In the genomic region with DNA sequence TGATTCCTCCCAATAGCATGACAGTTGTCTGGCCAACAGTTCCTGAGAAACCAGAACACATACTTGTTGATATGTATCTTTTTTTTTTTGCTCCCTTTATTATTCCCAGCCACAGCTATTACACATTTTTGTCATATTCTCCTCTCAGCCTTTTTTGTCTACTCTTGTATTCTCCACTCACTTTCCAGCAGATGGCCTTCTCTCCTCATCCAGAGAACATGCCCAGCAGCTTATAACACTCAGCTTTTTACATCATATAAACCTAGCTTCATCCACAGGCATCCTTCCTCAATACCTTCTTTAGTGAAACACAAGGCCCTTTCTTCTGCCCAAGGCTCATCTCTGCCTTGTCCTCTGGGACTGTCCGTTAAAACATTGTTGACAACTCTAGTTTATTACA, we compare ENCODE assay signal across 11 cellular contexts.
DNase-seq lines count a peak whose midpoint lies in the region; ATAC-seq, FAIRE-seq and TF ChIP-seq lines count a peak whose summit lies in the region.
"Had no signal": no experiment of that assay in that cellular context is flagged by ENCODE, and none has a peak within 500 bp of the region (broad histone marks: within the 10 kb centered on the region; RNA-seq: fewer than 3 reads in every experiment).

No MANE protein-coding gene starts in this region.

- no peaks in the 10 kb centered on the region for H3F3A ChIP-seq in Loucy (ENCODE audit: low read depth)

- no peaks in the 10 kb centered on the region for H3K27me3 ChIP-seq in Loucy (ENCODE audit: insufficient read depth, low read length, poor library complexity, severe bottlenecking)

- no peaks in the 10 kb centered on the region for H3K36me3 ChIP-seq in Loucy (ENCODE audit: insufficient read depth, low read length)

- no peaks in the 10 kb centered on the region for H3K9me3 ChIP-seq in Loucy (ENCODE audit: insufficient read depth, low read depth, low read length)

- DNase-seq in D721Med (ENCODE audit: insufficient read length, low spot score): no peak
- peak; percentile 13 for DNase-seq in hepatic stellate cell (ENCODE audit: low spot score)
- DNase-seq in T-helper 9 cell: no peak
- no peak for DNase-seq in posterior vena cava (ENCODE audit: low spot score)
- DNase-seq: activated naive CD4-positive, alpha-beta T cell treated with anti-CD3 and anti-CD28 coated beads for 36 hours; naive thymus-derived CD4-positive, alpha-beta T cell; NCI-H2029 had no signal

- no peaks in the 10 kb centered on the region for H3K4me1 ChIP-seq in Loucy (ENCODE audit: insufficient read depth, low read length, poor library complexity, severe bottlenecking)

- H3K4me3 ChIP-seq in Loucy (ENCODE audit: low read length, poor library complexity, severe bottlenecking) (no peak overlapping the region), WI38 (ENCODE audit: low read depth, low read length) (no peak overlapping the region)

- H3K79me2 ChIP-seq in Loucy (ENCODE audit: insufficient read depth, low read length): no peaks in the 10 kb centered on the region

- no peaks in the 10 kb centered on the region for H3K9me2 ChIP-seq in Loucy (replicated peaks; ENCODE audit: low read depth, low read length)

- no peak for FAIRE-seq in D721Med (lab: Jason Lieb, UNC)

- ATAC-seq in GM19455 (IDR thresholded peaks at IDR 0.05; ENCODE audit: unreplicated experiment) (no peak), HG03039 (IDR thresholded peaks at IDR 0.05; ENCODE audit: unreplicated experiment) (no peak)
- ATAC-seq: naive thymus-derived CD4-positive, alpha-beta T cell had no signal

- H3K4me2 ChIP-seq in Loucy (ENCODE audit: low read depth, low read length, poor library complexity, severe bottlenecking): no peak overlapping the region

- intact Hi-C loops in posterior vena cava (cut with DNase I): no loop called here

- TF ChIP-seq CTCF in D721Med (IDR thresholded peaks at IDR 0.05; ENCODE audit: insufficient read depth, missing control alignments) (peak; percentile 52), Loucy (conservative IDR thresholded peaks at IDR 0.05; ENCODE audit: low read length) (peak; percentile 19; the same call in 1 of the 2 replicates), WI38 (IDR thresholded peaks at IDR 0.05; ENCODE audit: low read depth, low read length) (peak; percentile 33; the same call in 1 of the 2 replicates)

- H4K20me1 ChIP-seq in Loucy (ENCODE audit: insufficient read depth, low read length, poor library complexity, severe bottlenecking): no peaks in the 10 kb centered on the region

- H3K9ac ChIP-seq in Loucy (ENCODE audit: low read depth, low read length, poor library complexity, severe bottlenecking): no peak overlapping the region

- H2AFZ ChIP-seq in Loucy (ENCODE audit: low read length): no peak overlapping the region
